In genomic region chr22:40429481-40429880, GRCh38 we compare ENCODE assay signal across 26 cellular contexts. TPM values are rescaled to one million over a fixed set of nuclear protein-coding genes. Genes with fewer than 3 reads are reported as not detected.
DNase-seq lines count a peak whose midpoint lies in the region; ATAC-seq and TF ChIP-seq lines count a peak whose summit lies in the region.
"Had no signal": no experiment of that assay in that cellular context is flagged by ENCODE, and none has a peak within 500 bp of the region (broad histone marks: within the 10 kb centered on the region; RNA-seq: fewer than 3 reads in every experiment).

No MANE protein-coding gene starts in this region.

- H3K4me1 ChIP-seq in neuronal stem cell (ENCODE audit: control insufficient read depth in 2 of 2, insufficient read depth in 1 of 2, low read depth in 1 of 2, low read length in 2 of 2), result no peaks in the 10 kb centered on the region
- H3K4me1 ChIP-seq: pancreas had no signal

- no CpG with 5 or more reads among the region's 4 CpGs for WGBS in neuronal stem cell (ENCODE audit: extremely low coverage in 2 of 2, insufficient read length in 2 of 2, insufficient replicate concordance in 1 of 2), 2 donors

- no peak overlapping the region for H3K4ac ChIP-seq in neuronal stem cell (ENCODE audit: low read length)

- H3K23ac ChIP-seq in neuronal stem cell (ENCODE audit: low read depth, low read length, poor library complexity), result no peak overlapping the region

- POLR2A ChIA-PET in activated CD4-positive, alpha-beta memory T cell treated with anti-CD3 and anti-CD28 coated beads, Interleukin-2, amount 10 ng/mL, durations not matched to agents 7 days and 5 days (lab: Charles Lee), result no interaction called here

- H3K79me1 ChIP-seq in neuronal stem cell (ENCODE audit: low read depth, low read length), result peaks cover 3% of the 10 kb centered on the region

- H3K9me3 Mint-ChIP-seq in natural killer cell treated with Interleukin-12 subunit alpha and Interleukin-12 subunit beta and Interleukin-15 and Interleukin-18, amount 100 ng/mL, for 72 hours, result no peaks in the 10 kb centered on the region
- no peaks in the 10 kb centered on the region for H3K9me3 Mint-ChIP-seq in natural killer cell
- H3K9me3 Mint-ChIP-seq in activated CD4-positive, alpha-beta memory T cell treated with anti-CD3 and anti-CD28 coated beads, Interleukin-2, amount 10 ng/mL, durations not matched to agents 7 days and 5 days, result no peaks in the 10 kb centered on the region
- no peaks in the 10 kb centered on the region for H3K9me3 Mint-ChIP-seq in naive B cell
- H3K9me3 Mint-ChIP-seq: HFFc6, memory B cell had no signal

- no peak overlapping the region for H2BK15ac ChIP-seq in neuronal stem cell (ENCODE audit: low read length)

- no peak for TF ChIP-seq CTCF in natural killer cell (IDR thresholded peaks at IDR 0.05)

- ATAC-seq in natural killer cell treated with Interleukin-12 subunit alpha and Interleukin-12 subunit beta and Interleukin-15 and Interleukin-18, amount 100 ng/mL, for 72 hours, result no peak
- ATAC-seq in natural killer cell (no peak), naive B cell (ENCODE audit: low read depth in 2 of 2) (no peak)
- ATAC-seq: esophagus mucosa, left colon, pancreas, right cardiac atrium had no signal

- no peak overlapping the region for H2AK5ac ChIP-seq in neuronal stem cell (ENCODE audit: low read depth, low read length)

- H3K4me1 Mint-ChIP-seq in natural killer cell treated with Interleukin-12 subunit alpha and Interleukin-12 subunit beta and Interleukin-15 and Interleukin-18, amount 100 ng/mL, for 72 hours (ENCODE audit: low read depth in 2 of 2), result peaks cover 3 to 19% of the 10 kb centered on the region in 2 donors
- H3K4me1 Mint-ChIP-seq in natural killer cell, result peaks cover 11 to 32% of the 10 kb centered on the region in 2 donors
- peaks cover 2% of the 10 kb centered on the region for H3K4me1 Mint-ChIP-seq in activated CD4-positive, alpha-beta memory T cell treated with anti-CD3 and anti-CD28 coated beads, Interleukin-2, amount 10 ng/mL, durations not matched to agents 7 days and 5 days
- H3K4me1 Mint-ChIP-seq in naive B cell, result peaks cover 51 to 74% (median 58%) of the 10 kb centered on the region in 3 donors

- H3K18ac ChIP-seq in neuronal stem cell (ENCODE audit: low read length), result no peak overlapping the region

- H2BK120ac ChIP-seq in neuronal stem cell (ENCODE audit: low read depth, low read length), result no peak overlapping the region

- no peak overlapping the region for H3K4me2 ChIP-seq in neuronal stem cell (ENCODE audit: insufficient read depth, low read length, poor library complexity, severe bottlenecking)
- H3K4me2 ChIP-seq: SK-N-SH had no signal

- no peak overlapping the region for H2BK5ac ChIP-seq in neuronal stem cell (ENCODE audit: low read length)

- no peak overlapping the region for H2AFZ ChIP-seq in neuronal stem cell (ENCODE audit: low read length)

- CTCF ChIA-PET in activated CD4-positive, alpha-beta memory T cell treated with anti-CD3 and anti-CD28 coated beads, Interleukin-2, amount 10 ng/mL, durations not matched to agents 7 days and 5 days (lab: Charles Lee), result no interaction called here

- H3K36me3 ChIP-seq in neuronal stem cell (replicated peaks in 1 of 2; ENCODE audit: control insufficient read depth in 2 of 2, insufficient read depth in 2 of 2, low read length in 2 of 2), result peaks cover 22 to 63% of the 10 kb centered on the region in 2 donors

- no peaks in the 10 kb centered on the region for H3K27me3 ChIP-seq in neuronal stem cell (ENCODE audit: control insufficient read depth in 3 of 3, insufficient read depth in 3 of 3, low read depth in 1 of 3, low read length in 3 of 3)
- H3K27me3 ChIP-seq: pancreas had no signal

- H3K27me3 Mint-ChIP-seq in natural killer cell treated with Interleukin-12 subunit alpha and Interleukin-12 subunit beta and Interleukin-15 and Interleukin-18, amount 100 ng/mL, for 72 hours, result no peaks in the 10 kb centered on the region
- H3K27me3 Mint-ChIP-seq in natural killer cell (ENCODE audit: low read depth in 2 of 2) (no peaks in the 10 kb centered on the region), naive B cell (no peaks in the 10 kb centered on the region)
- H3K27me3 Mint-ChIP-seq in activated CD4-positive, alpha-beta memory T cell treated with anti-CD3 and anti-CD28 coated beads, Interleukin-2, amount 10 ng/mL, durations not matched to agents 7 days and 5 days, result no peaks in the 10 kb centered on the region
- H3K27me3 Mint-ChIP-seq: memory B cell had no signal

- H2BK12ac ChIP-seq in neuronal stem cell (ENCODE audit: low read length), result no peak overlapping the region

- no peak overlapping the region for H3K9ac ChIP-seq in neuronal stem cell (ENCODE audit: low read depth, low read length, poor library complexity)
- H3K9ac ChIP-seq: SK-N-SH had no signal

- no peak overlapping the region for H3K27ac ChIP-seq in neuronal stem cell (replicated peaks; ENCODE audit: low read length)
- H3K27ac ChIP-seq: pancreas, thoracic aorta had no signal

- no peak overlapping the region for H4K91ac ChIP-seq in neuronal stem cell (ENCODE audit: low read depth, low read length, poor library complexity)

- no peaks in the 10 kb centered on the region for H3K9me3 ChIP-seq in neuronal stem cell (replicated peaks in 1 of 2; ENCODE audit: control insufficient read depth in 2 of 2, insufficient read depth in 1 of 2, low read depth in 1 of 2, low read length in 2 of 2)
- H3K9me3 ChIP-seq: pancreas, SK-N-SH, thoracic aorta had no signal

- intact Hi-C loops in natural killer cell (cut with micrococcal nuclease), result no loop called here

- DNase-seq in natural killer cell treated with Interleukin-12 subunit alpha and Interleukin-12 subunit beta and Interleukin-15 and Interleukin-18, amount 100 ng/mL, for 72 hours (ENCODE audit: low spot score), result peak; percentile 40
- DNase-seq in natural killer cell, result no peak
- no peak for DNase-seq in activated CD4-positive, alpha-beta memory T cell treated with anti-CD3 and anti-CD28 coated beads, Interleukin-2, amount 10 ng/mL, durations not matched to agents 7 days and 5 days
- DNase-seq in naive B cell, result no peak
- DNase-seq in neuronal stem cell (ENCODE audit: low spot score), result no peak
- DNase-seq in DMS 273 (lab: John Stamatoyannopoulos, UW; ENCODE audit: unreplicated experiment), result no peak
- DNase-seq in hepatic stellate cell (ENCODE audit: low spot score), result no peak
- DNase-seq in activated CD4-positive, CD25-positive, alpha-beta regulatory T cell (lab: John Stamatoyannopoulos, UW), result no peak
- DNase-seq: activated CD4-positive, alpha-beta T cell treated with anti-CD3 and anti-CD28 coated beads, Interleukin-2, amount 50 U/mL, for 48 hours; effector CD4-positive, alpha-beta T cell; foreskin melanocyte; HFFc6; IMR-90; left colon; NCI-H1105; NCI-H2029; NCI-H2227 treated with DMSO at 0.1 percent for 48 hours; NCI-H69; pancreas; SK-N-SH; stimulated activated CD4-positive, alpha-beta T cell treated with anti-CD3 and anti-CD28 coated beads, Interleukin-4, amount 100 ng/mL, for 1 hour; stimulated activated naive CD4-positive, alpha-beta T cell treated with Interleukin-2 at 50 U/mL for 16 hours had no signal

- H3K36me3 Mint-ChIP-seq in natural killer cell treated with Interleukin-12 subunit alpha and Interleukin-12 subunit beta and Interleukin-15 and Interleukin-18, amount 100 ng/mL, for 72 hours, result peaks cover 6% of the 10 kb centered on the region
- H3K36me3 Mint-ChIP-seq in natural killer cell (peaks cover 18% of the 10 kb centered on the region), naive B cell (peaks cover 8 to 40% of the 10 kb centered on the region in 2 donors)
- peaks cover 59% of the 10 kb centered on the region for H3K36me3 Mint-ChIP-seq in activated CD4-positive, alpha-beta memory T cell treated with anti-CD3 and anti-CD28 coated beads, Interleukin-2, amount 10 ng/mL, durations not matched to agents 7 days and 5 days (ENCODE audit: low read depth)

- H3K4me3 Mint-ChIP-seq in natural killer cell treated with Interleukin-12 subunit alpha and Interleukin-12 subunit beta and Interleukin-15 and Interleukin-18, amount 100 ng/mL, for 72 hours, result no peak overlapping the region
- H3K4me3 Mint-ChIP-seq in natural killer cell (no peak overlapping the region), naive B cell (no peak overlapping the region)
- no peak overlapping the region for H3K4me3 Mint-ChIP-seq in activated CD4-positive, alpha-beta memory T cell treated with anti-CD3 and anti-CD28 coated beads, Interleukin-2, amount 10 ng/mL, durations not matched to agents 7 days and 5 days
- H3K4me3 Mint-ChIP-seq: HFFc6, memory B cell had no signal

- H3K27ac Mint-ChIP-seq in natural killer cell treated with Interleukin-12 subunit alpha and Interleukin-12 subunit beta and Interleukin-15 and Interleukin-18, amount 100 ng/mL, for 72 hours, result no peak overlapping the region
- H3K27ac Mint-ChIP-seq in natural killer cell (peak overlapping the region in 1 of 2 donors; percentile 62), naive B cell (peak overlapping the region in 4 of 6 donors; percentile 56 to 83 (median 75))
- H3K27ac Mint-ChIP-seq in activated CD4-positive, alpha-beta memory T cell treated with anti-CD3 and anti-CD28 coated beads, Interleukin-2, amount 10 ng/mL, durations not matched to agents 7 days and 5 days, result peak overlapping the region; percentile 9

- H3K14ac ChIP-seq in neuronal stem cell (ENCODE audit: low read length), result no peak overlapping the region

- no peak overlapping the region for H4K8ac ChIP-seq in neuronal stem cell (ENCODE audit: low read depth, low read length)

- H3K4me3 ChIP-seq in neuronal stem cell (ENCODE audit: low read length in 2 of 2), result no peak overlapping the region
- H3K4me3 ChIP-seq: pancreas, thoracic aorta had no signal

RNA-seq across cellular contexts. Expression of gene SGSM3, which starts 59.1 kb away (rescaled TPM):
- 10 to 100 TPM; 59.2 to 74.7 TPM for total RNA-seq in natural killer cell treated with Interleukin-12 subunit alpha and Interleukin-12 subunit beta and Interleukin-15 and Interleukin-18, amount 100 ng/mL, for 72 hours
- total RNA-seq in natural killer cell, result 10 to 100 TPM; 74.4 to 93.2 (median 76.3) TPM
- 10 to 100 TPM; 70.0 to 72.2 TPM for total RNA-seq in activated CD4-positive, alpha-beta memory T cell treated with anti-CD3 and anti-CD28 coated beads, Interleukin-2, amount 10 ng/mL, durations not matched to agents 7 days and 5 days
- 10 to 100 TPM; 62.8 to 91.0 (median 75.8) TPM for polyA plus RNA-seq in naive B cell (ENCODE audit: low read depth in 6 of 6)
- polyA plus RNA-seq in neuronal stem cell (2013, experiment 1 of 2), result 57.4 TPM
- 53.6 TPM for polyA plus RNA-seq in neuronal stem cell (2013, experiment 2 of 2)

Comparison
In these comparisons a context has a peak if more than half of its experiments do, and no peak if none do; other contexts are left out.
1. H3K27ac Mint-ChIP-seq: peak in activated CD4-positive, alpha-beta memory T cell treated with anti-CD3 and anti-CD28 coated beads, Interleukin-2, amount 10 ng/mL, durations not matched to agents 7 days and 5 days (single experiment) and naive B cell (4 of 6); none in natural killer cell treated with Interleukin-12 subunit alpha and Interleukin-12 subunit beta and Interleukin-15 and Interleukin-18, amount 100 ng/mL, for 72 hours (0 of 2).